ENCODE assay signal across 2 cellular contexts in genomic region chr14:93884950-93885349, GRCh38.
TF ChIP-seq lines count a peak whose summit lies in the region.

No MANE protein-coding gene starts in this region.

TF ChIP-seq in IMR-90, 13 proteins besides CTCF, POLR2A, EP300 and RAD21:
- no peak for TF ChIP-seq FOS (IDR thresholded peaks at IDR 0.05; ENCODE audit: low read depth, low read length)
- no peak for TF ChIP-seq RFX5 (IDR thresholded peaks at IDR 0.05; ENCODE audit: low read depth, low read length)
- no peak for TF ChIP-seq MAZ (IDR thresholded peaks at IDR 0.05; ENCODE audit: borderline replicate concordance, low read depth, low read length)
- no peak for TF ChIP-seq RCOR1 (IDR thresholded peaks at IDR 0.05; ENCODE audit: insufficient replicate concordance, low read length)
- no peak for TF ChIP-seq SMC3 (IDR thresholded peaks at IDR 0.05; ENCODE audit: low read depth, low read length)
- no peak for TF ChIP-seq MXI1 (IDR thresholded peaks at IDR 0.05; ENCODE audit: borderline replicate concordance, low read depth, low read length)
- no peak for TF ChIP-seq ELK1 (IDR thresholded peaks at IDR 0.05; ENCODE audit: borderline replicate concordance, low read depth, low read length)
- TF ChIP-seq NFE2L2 (IDR thresholded peaks at IDR 0.05; ENCODE audit: low read depth, low read length): no peak
- no peak for TF ChIP-seq CHD1 (IDR thresholded peaks at IDR 0.05; ENCODE audit: low read depth, low read length)
- no peak for TF ChIP-seq CEBPB (IDR thresholded peaks at IDR 0.05; ENCODE audit: low read depth, low read length)
- no peak for TF ChIP-seq MAFK (IDR thresholded peaks at IDR 0.05; ENCODE audit: low read depth, low read length)
- TF ChIP-seq BHLHE40 (IDR thresholded peaks at IDR 0.05; ENCODE audit: low read depth, low read length): no peak
- TF ChIP-seq USF2 (IDR thresholded peaks at IDR 0.05; ENCODE audit: low read depth, low read length): no peak
TF ChIP-seq in IMR-90: peak in this region for 0.

TF ChIP-seq in H1, 55 proteins besides CTCF, POLR2A, EP300 and RAD21:
- no peak for TF ChIP-seq SIRT6 (IDR thresholded peaks at IDR 0.05; ENCODE audit: low read length)
- no peak for TF ChIP-seq FOSL1 (IDR thresholded peaks at IDR 0.05; ENCODE audit: insufficient read depth, low read depth, low read length)
- no peak for TF ChIP-seq BACH1 (IDR thresholded peaks at IDR 0.05; ENCODE audit: low read length)
- TF ChIP-seq SIN3A (conservative IDR thresholded peaks at IDR 0.05 in 1 of 2, IDR thresholded peaks at IDR 0.05 in 1 of 2; ENCODE audit: low read depth in 1 of 2, low read length in 2 of 2): no peak
- no peak for TF ChIP-seq JUND (IDR thresholded peaks at IDR 0.05; ENCODE audit: low read length)
- no peak for TF ChIP-seq HDAC2 (IDR thresholded peaks at IDR 0.05; ENCODE audit: borderline replicate concordance in 1 of 2, low read depth in 2 of 2, low read length in 2 of 2)
- no peak for TF ChIP-seq TCF12 (IDR thresholded peaks at IDR 0.05; ENCODE audit: low read depth, low read length)
- TF ChIP-seq SUZ12 (IDR thresholded peaks at IDR 0.05; ENCODE audit: low read length): no peak
